2 cellular contexts compared by ENCODE assay signal in the genomic region with DNA sequence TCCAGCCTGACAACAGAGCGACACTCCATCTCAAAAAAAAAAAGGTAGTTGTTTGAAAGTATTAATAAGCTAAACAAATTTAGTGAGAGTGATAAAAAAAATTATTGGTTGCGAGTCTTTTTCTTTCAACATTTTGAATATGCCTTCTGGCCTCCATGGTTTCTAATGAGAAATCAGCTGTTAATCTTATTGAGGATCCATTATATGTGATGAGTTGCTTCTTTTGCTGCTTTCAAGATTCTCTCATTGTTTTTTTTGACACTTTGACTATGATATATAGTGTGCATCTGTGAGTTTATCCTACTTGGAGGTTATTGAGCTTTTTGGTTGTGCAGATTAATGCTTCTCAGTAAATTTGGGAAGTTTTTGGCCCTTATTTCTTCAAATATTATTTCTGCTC.
TF ChIP-seq lines count a peak whose summit lies in the region.

No MANE protein-coding gene starts in this region.

TF ChIP-seq in HepG2, 621 proteins besides CTCF, POLR2A, EP300 and RAD21:
- TF ChIP-seq ZNF317 (CRISPR knock-in tag; IDR thresholded peaks at IDR 0.05) (peak; percentile 94), PHF5A (CRISPR knock-in tag; IDR thresholded peaks at IDR 0.05; ENCODE audit: low read depth, unreplicated experiment) (no peak), ZBTB7A (CRISPR knock-in tag; IDR thresholded peaks at IDR 0.05) (no peak), ZNF7 (CRISPR knock-in tag; IDR thresholded peaks at IDR 0.05) (no peak), ZNF792 (CRISPR knock-in tag; IDR thresholded peaks at IDR 0.05) (no peak), GZF1 (CRISPR knock-in tag; IDR thresholded peaks at IDR 0.05) (no peak), RNF2 (conservative IDR thresholded peaks at IDR 0.05; ENCODE audit: low read depth) (no peak)
- TF ChIP-seq, protein P1, sequence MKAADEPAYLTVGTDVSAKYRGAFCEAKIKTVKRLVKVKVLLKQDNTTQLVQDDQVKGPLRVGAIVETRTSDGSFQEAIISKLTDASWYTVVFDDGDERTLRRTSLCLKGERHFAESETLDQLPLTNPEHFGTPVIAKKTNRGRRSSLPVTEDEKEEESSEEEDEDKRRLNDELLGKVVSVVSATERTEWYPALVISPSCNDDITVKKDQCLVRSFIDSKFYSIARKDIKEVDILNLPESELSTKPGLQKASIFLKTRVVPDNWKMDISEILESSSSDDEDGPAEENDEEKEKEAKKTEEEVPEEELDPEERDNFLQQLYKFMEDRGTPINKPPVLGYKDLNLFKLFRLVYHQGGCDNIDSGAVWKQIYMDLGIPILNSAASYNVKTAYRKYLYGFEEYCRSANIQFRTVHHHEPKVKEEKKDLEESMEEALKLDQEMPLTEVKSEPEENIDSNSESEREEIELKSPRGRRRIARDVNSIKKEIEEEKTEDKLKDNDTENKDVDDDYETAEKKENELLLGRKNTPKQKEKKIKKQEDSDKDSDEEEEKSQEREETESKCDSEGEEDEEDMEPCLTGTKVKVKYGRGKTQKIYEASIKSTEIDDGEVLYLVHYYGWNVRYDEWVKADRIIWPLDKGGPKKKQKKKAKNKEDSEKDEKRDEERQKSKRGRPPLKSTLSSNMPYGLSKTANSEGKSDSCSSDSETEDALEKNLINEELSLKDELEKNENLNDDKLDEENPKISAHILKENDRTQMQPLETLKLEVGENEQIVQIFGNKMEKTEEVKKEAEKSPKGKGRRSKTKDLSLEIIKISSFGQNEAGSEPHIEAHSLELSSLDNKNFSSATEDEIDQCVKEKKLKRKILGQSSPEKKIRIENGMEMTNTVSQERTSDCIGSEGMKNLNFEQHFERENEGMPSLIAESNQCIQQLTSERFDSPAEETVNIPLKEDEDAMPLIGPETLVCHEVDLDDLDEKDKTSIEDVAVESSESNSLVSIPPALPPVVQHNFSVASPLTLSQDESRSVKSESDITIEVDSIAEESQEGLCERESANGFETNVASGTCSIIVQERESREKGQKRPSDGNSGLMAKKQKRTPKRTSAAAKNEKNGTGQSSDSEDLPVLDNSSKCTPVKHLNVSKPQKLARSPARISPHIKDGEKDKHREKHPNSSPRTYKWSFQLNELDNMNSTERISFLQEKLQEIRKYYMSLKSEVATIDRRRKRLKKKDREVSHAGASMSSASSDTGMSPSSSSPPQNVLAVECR (CRISPR knock-in tag; IDR thresholded peaks at IDR 0.05; ENCODE audit: borderline replicate concordance) = no peak

TF ChIP-seq in K562, 482 proteins besides CTCF, POLR2A, EP300 and RAD21:
- TF ChIP-seq, protein P2, sequence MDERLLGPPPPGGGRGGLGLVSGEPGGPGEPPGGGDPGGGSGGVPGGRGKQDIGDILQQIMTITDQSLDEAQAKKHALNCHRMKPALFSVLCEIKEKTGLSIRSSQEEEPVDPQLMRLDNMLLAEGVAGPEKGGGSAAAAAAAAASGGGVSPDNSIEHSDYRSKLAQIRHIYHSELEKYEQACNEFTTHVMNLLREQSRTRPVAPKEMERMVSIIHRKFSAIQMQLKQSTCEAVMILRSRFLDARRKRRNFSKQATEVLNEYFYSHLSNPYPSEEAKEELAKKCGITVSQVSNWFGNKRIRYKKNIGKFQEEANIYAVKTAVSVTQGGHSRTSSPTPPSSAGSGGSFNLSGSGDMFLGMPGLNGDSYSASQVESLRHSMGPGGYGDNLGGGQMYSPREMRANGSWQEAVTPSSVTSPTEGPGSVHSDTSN (CRISPR knock-in tag; IDR thresholded peaks at IDR 0.05; ENCODE audit: low read depth) = no peak
- TF ChIP-seq, protein P2 (tag; conservative IDR thresholded peaks at IDR 0.05; ENCODE audit: low read depth) = 0 out of 2 replicates have a peak, but pooled peaks have one; percentile 41
- TF ChIP-seq CBX3 (IDR thresholded peaks at IDR 0.05; ENCODE audit: borderline replicate concordance in 1 of 2, low read length in 2 of 2) (peak in 1 of 2 experiments; percentile 88; a peak in 2 of 3 replicates), DACH1 (IDR thresholded peaks at IDR 0.05; ENCODE audit: partially characterized antibody) (peak; percentile 25), ETV6 (IDR thresholded peaks at IDR 0.05; ENCODE audit: borderline replicate concordance in 1 of 2, low read depth in 2 of 2, low read length in 1 of 2) (no peak), ETV6 (CRISPR knock-in tag; IDR thresholded peaks at IDR 0.05; ENCODE audit: borderline replicate concordance) (no peak), GATAD2B (IDR thresholded peaks at IDR 0.05; ENCODE audit: borderline replicate concordance) (no peak), ZNF830 (CRISPR knock-in tag; IDR thresholded peaks at IDR 0.05) (no peak), TRIM28 (IDR thresholded peaks at IDR 0.05) (peak; percentile 82), RFX7 (CRISPR knock-in tag; IDR thresholded peaks at IDR 0.05) (no peak), POLR2AphosphoS2 (IDR thresholded peaks at IDR 0.05; ENCODE audit: low read length) (no peak)
- TF ChIP-seq, protein P3, sequence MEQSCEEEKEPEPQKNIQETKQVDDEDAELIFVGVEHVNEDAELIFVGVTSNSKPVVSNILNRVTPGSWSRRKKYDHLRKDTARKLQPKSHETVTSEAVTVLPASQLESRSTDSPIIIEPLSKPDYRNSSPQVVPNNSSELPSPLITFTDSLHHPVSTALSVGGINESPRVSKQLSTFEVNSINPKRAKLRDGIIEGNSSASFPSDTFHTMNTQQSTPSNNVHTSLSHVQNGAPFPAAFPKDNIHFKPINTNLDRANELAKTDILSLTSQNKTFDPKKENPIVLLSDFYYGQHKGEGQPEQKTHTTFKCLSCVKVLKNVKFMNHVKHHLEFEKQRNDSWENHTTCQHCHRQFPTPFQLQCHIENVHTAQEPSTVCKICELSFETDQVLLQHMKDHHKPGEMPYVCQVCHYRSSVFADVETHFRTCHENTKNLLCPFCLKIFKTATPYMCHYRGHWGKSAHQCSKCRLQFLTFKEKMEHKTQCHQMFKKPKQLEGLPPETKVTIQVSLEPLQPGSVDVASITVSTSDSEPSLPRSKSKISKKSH (CRISPR knock-in tag; IDR thresholded peaks at IDR 0.05) = no peak
- TF ChIP-seq, protein P4, sequence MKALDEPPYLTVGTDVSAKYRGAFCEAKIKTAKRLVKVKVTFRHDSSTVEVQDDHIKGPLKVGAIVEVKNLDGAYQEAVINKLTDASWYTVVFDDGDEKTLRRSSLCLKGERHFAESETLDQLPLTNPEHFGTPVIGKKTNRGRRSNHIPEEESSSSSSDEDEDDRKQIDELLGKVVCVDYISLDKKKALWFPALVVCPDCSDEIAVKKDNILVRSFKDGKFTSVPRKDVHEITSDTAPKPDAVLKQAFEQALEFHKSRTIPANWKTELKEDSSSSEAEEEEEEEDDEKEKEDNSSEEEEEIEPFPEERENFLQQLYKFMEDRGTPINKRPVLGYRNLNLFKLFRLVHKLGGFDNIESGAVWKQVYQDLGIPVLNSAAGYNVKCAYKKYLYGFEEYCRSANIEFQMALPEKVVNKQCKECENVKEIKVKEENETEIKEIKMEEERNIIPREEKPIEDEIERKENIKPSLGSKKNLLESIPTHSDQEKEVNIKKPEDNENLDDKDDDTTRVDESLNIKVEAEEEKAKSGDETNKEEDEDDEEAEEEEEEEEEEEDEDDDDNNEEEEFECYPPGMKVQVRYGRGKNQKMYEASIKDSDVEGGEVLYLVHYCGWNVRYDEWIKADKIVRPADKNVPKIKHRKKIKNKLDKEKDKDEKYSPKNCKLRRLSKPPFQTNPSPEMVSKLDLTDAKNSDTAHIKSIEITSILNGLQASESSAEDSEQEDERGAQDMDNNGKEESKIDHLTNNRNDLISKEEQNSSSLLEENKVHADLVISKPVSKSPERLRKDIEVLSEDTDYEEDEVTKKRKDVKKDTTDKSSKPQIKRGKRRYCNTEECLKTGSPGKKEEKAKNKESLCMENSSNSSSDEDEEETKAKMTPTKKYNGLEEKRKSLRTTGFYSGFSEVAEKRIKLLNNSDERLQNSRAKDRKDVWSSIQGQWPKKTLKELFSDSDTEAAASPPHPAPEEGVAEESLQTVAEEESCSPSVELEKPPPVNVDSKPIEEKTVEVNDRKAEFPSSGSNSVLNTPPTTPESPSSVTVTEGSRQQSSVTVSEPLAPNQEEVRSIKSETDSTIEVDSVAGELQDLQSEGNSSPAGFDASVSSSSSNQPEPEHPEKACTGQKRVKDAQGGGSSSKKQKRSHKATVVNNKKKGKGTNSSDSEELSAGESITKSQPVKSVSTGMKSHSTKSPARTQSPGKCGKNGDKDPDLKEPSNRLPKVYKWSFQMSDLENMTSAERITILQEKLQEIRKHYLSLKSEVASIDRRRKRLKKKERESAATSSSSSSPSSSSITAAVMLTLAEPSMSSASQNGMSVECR (CRISPR knock-in tag; IDR thresholded peaks at IDR 0.05) = no peak
